ENCODE assay signal across 1 cellular context in the genomic region with DNA sequence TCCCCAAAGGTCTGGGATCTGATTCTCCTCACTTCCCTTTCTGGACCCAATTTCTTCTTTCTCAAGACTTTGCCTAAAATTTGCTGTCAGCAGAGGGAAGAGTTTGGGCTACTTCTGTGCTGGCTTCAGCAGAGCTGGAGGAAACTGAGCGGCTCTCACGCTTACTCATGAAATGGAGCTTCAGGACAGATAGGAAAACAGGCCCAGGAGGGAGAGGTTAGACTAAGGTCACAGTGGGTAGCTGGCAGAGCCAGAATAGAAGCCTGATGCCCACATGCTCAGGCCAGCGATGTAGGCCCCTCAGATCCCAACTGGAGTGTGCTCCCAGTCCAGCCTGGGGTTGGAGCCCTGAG.
TF ChIP-seq lines count a peak whose summit lies in the region.

No MANE protein-coding gene starts in this region.

TF ChIP-seq in SK-N-SH treated with all-trans-retinoic acid at 6 μM for 48 hours, 23 proteins besides CTCF, POLR2A, EP300 and RAD21 (continued from another document):
- TF ChIP-seq, protein P1, sequence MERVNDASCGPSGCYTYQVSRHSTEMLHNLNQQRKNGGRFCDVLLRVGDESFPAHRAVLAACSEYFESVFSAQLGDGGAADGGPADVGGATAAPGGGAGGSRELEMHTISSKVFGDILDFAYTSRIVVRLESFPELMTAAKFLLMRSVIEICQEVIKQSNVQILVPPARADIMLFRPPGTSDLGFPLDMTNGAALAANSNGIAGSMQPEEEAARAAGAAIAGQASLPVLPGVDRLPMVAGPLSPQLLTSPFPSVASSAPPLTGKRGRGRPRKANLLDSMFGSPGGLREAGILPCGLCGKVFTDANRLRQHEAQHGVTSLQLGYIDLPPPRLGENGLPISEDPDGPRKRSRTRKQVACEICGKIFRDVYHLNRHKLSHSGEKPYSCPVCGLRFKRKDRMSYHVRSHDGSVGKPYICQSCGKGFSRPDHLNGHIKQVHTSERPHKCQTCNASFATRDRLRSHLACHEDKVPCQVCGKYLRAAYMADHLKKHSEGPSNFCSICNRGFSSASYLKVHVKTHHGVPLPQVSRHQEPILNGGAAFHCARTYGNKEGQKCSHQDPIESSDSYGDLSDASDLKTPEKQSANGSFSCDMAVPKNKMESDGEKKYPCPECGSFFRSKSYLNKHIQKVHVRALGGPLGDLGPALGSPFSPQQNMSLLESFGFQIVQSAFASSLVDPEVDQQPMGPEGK (CRISPR knock-in tag; IDR thresholded peaks at IDR 0.05; ENCODE audit: borderline replicate concordance): no peak
- TF ChIP-seq ZC3H10 (CRISPR knock-in tag; IDR thresholded peaks at IDR 0.05) (no peak), TCF4 (CRISPR knock-in tag; IDR thresholded peaks at IDR 0.05; ENCODE audit: borderline replicate concordance) (no peak), ESRRG (CRISPR knock-in tag; IDR thresholded peaks at IDR 0.05) (no peak)
TF ChIP-seq in SK-N-SH treated with all-trans-retinoic acid at 6 μM for 48 hours: peak in this region for 0.
